Comparison of ENCODE assay signal across 1 cellular context in genomic region chr21:46057710-46058241, GRCh38.
TF ChIP-seq lines count a peak whose summit lies in the region.

No MANE protein-coding gene starts in this region.

TF ChIP-seq in GM23338, 12 proteins besides CTCF, POLR2A, EP300 and RAD21 (continued from another document):
- TF ChIP-seq STAT1 (IDR thresholded peaks at IDR 0.05; ENCODE audit: unreplicated experiment) = no peak
- no peak for TF ChIP-seq POLR2AphosphoS5 (IDR thresholded peaks at IDR 0.05; ENCODE audit: low read depth)
- no peak for TF ChIP-seq CREB1 (CRISPR knock-in tag; IDR thresholded peaks at IDR 0.05; ENCODE audit: low read depth)
- no peak for TF ChIP-seq NANOG (IDR thresholded peaks at IDR 0.05; ENCODE audit: borderline replicate concordance)
- TF ChIP-seq REST (IDR thresholded peaks at IDR 0.05; ENCODE audit: unreplicated experiment) = no peak
- TF ChIP-seq ZNF114 (CRISPR knock-in tag; IDR thresholded peaks at IDR 0.05) = no peak
